In genomic region chr5:54007822-54008777, GRCh38 we compare ENCODE assay signal across 1 cellular context.
A peak's percentile ranks its signal among the peaks of the same experiment; 100 is the strongest.
TF ChIP-seq lines count a peak whose summit lies in the region.

No MANE protein-coding gene starts in this region.

TF ChIP-seq in HepG2, 621 proteins besides CTCF, POLR2A, EP300 and RAD21 (continued from another document and continues in another):
- TF ChIP-seq, protein P1, sequence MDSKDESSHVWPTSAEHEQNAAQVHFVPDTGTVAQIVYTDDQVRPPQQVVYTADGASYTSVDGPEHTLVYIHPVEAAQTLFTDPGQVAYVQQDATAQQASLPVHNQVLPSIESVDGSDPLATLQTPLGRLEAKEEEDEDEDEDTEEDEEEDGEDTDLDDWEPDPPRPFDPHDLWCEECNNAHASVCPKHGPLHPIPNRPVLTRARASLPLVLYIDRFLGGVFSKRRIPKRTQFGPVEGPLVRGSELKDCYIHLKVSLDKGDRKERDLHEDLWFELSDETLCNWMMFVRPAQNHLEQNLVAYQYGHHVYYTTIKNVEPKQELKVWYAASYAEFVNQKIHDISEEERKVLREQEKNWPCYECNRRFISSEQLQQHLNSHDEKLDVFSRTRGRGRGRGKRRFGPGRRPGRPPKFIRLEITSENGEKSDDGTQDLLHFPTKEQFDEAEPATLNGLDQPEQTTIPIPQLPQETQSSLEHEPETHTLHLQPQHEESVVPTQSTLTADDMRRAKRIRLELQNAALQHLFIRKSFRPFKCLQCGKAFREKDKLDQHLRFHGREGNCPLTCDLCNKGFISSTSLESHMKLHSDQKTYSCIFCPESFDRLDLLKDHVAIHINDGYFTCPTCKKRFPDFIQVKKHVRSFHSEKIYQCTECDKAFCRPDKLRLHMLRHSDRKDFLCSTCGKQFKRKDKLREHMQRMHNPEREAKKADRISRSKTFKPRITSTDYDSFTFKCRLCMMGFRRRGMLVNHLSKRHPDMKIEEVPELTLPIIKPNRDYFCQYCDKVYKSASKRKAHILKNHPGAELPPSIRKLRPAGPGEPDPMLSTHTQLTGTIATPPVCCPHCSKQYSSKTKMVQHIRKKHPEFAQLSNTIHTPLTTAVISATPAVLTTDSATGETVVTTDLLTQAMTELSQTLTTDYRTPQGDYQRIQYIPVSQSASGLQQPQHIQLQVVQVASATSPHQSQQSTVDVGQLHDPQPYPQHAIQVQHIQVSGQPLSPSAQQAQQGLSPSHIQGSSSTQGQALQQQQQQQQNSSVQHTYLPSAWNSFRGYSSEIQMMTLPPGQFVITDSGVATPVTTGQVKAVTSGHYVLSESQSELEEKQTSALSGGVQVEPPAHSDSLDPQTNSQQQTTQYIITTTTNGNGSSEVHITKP (CRISPR knock-in tag; IDR thresholded peaks at IDR 0.05; ENCODE audit: low read depth) = no peak
- TF ChIP-seq ZNF274 (CRISPR knock-in tag; IDR thresholded peaks at IDR 0.05) (no peak), ATF6 (CRISPR knock-in tag; conservative IDR thresholded peaks at IDR 0.05) (no peak), SOX6 (IDR thresholded peaks at IDR 0.05) (no peak), SOX6 (CRISPR knock-in tag; IDR thresholded peaks at IDR 0.05) (peak; percentile 91), KDM3A (CRISPR knock-in tag; IDR thresholded peaks at IDR 0.05; ENCODE audit: low read depth) (no peak), MAFF (IDR thresholded peaks at IDR 0.05; ENCODE audit: low read depth, low read length) (peak; percentile 54; the same call in 1 of the 2 replicates), MIXL1 (CRISPR knock-in tag; IDR thresholded peaks at IDR 0.05) (peak; percentile 60; the same call in 1 of the 2 replicates), ZNF292 (CRISPR knock-in tag; IDR thresholded peaks at IDR 0.05; ENCODE audit: borderline replicate concordance, low read depth) (peak; percentile 86; the same call in 1 of the 2 replicates), KAT7 (CRISPR knock-in tag; IDR thresholded peaks at IDR 0.05; ENCODE audit: borderline replicate concordance) (no peak), ZFP41 (CRISPR knock-in tag; IDR thresholded peaks at IDR 0.05; ENCODE audit: borderline replicate concordance) (no peak), MEIS2 (CRISPR knock-in tag; IDR thresholded peaks at IDR 0.05) (no peak), ZBTB42 (CRISPR knock-in tag; IDR thresholded peaks at IDR 0.05) (no peak), SMYD3 (CRISPR knock-in tag; IDR thresholded peaks at IDR 0.05) (no peak), REXO4 (CRISPR knock-in tag; IDR thresholded peaks at IDR 0.05; ENCODE audit: borderline replicate concordance) (no peak), HMGXB4 (CRISPR knock-in tag; IDR thresholded peaks at IDR 0.05; ENCODE audit: borderline replicate concordance in 1 of 2, low read depth in 1 of 2) (no peak), ZNF713 (CRISPR knock-in tag; IDR thresholded peaks at IDR 0.05) (no peak), TARDBP (CRISPR knock-in tag; IDR thresholded peaks at IDR 0.05) (no peak; the same call in 1 of the 2 replicates), NONO (IDR thresholded peaks at IDR 0.05) (no peak), NONO (CRISPR knock-in tag; conservative IDR thresholded peaks at IDR 0.05) (no peak), CREB1 (IDR thresholded peaks at IDR 0.05) (no peak), CREB1 (CRISPR knock-in tag; IDR thresholded peaks at IDR 0.05) (no peak), ZSCAN22 (CRISPR knock-in tag; IDR thresholded peaks at IDR 0.05) (no peak), THYN1 (CRISPR knock-in tag; IDR thresholded peaks at IDR 0.05; ENCODE audit: borderline replicate concordance, low read depth) (no peak), ZNF577 (CRISPR knock-in tag; IDR thresholded peaks at IDR 0.05; ENCODE audit: borderline replicate concordance, low read depth) (no peak), HNF4G (IDR thresholded peaks at IDR 0.05; ENCODE audit: borderline replicate concordance, low read depth, low read length) (peak; percentile 60; the same call in 1 of the 2 replicates), HNF4G (CRISPR knock-in tag; IDR thresholded peaks at IDR 0.05; ENCODE audit: borderline replicate concordance, low read depth) (no peak), UBTF (CRISPR knock-in tag; IDR thresholded peaks at IDR 0.05) (no peak), ZNF562 (CRISPR knock-in tag; IDR thresholded peaks at IDR 0.05; ENCODE audit: borderline replicate concordance) (no peak), HNF1A (IDR thresholded peaks at IDR 0.05; ENCODE audit: low read depth) (no peak), HNF1A (CRISPR knock-in tag; IDR thresholded peaks at IDR 0.05; ENCODE audit: borderline replicate concordance) (no peak), ELF4 (CRISPR knock-in tag; IDR thresholded peaks at IDR 0.05; ENCODE audit: borderline replicate concordance) (peak; percentile 48; the same call in 1 of the 2 replicates), CHD4 (IDR thresholded peaks at IDR 0.05; ENCODE audit: borderline replicate concordance, low read length) (no peak), HDAC1 (CRISPR knock-in tag; IDR thresholded peaks at IDR 0.05) (peak; percentile 80), CEBPB (IDR thresholded peaks at IDR 0.05; ENCODE audit: borderline replicate concordance, low read depth, low read length) (peak; percentile 93)
- TF ChIP-seq, protein P2, sequence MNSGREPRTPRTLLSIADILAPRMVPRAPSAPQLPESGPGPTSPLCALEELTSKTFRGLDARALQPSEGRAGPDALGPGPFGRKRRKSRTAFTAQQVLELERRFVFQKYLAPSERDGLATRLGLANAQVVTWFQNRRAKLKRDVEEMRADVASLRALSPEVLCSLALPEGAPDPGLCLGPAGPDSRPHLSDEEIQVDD (CRISPR knock-in tag; IDR thresholded peaks at IDR 0.05; ENCODE audit: borderline replicate concordance) = no peak
- TF ChIP-seq, protein P3, sequence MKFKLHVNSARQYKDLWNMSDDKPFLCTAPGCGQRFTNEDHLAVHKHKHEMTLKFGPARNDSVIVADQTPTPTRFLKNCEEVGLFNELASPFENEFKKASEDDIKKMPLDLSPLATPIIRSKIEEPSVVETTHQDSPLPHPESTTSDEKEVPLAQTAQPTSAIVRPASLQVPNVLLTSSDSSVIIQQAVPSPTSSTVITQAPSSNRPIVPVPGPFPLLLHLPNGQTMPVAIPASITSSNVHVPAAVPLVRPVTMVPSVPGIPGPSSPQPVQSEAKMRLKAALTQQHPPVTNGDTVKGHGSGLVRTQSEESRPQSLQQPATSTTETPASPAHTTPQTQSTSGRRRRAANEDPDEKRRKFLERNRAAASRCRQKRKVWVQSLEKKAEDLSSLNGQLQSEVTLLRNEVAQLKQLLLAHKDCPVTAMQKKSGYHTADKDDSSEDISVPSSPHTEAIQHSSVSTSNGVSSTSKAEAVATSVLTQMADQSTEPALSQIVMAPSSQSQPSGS (CRISPR knock-in tag; IDR thresholded peaks at IDR 0.05) = peak; percentile 57; the same call in 1 of the 2 replicates
- TF ChIP-seq, protein P4, sequence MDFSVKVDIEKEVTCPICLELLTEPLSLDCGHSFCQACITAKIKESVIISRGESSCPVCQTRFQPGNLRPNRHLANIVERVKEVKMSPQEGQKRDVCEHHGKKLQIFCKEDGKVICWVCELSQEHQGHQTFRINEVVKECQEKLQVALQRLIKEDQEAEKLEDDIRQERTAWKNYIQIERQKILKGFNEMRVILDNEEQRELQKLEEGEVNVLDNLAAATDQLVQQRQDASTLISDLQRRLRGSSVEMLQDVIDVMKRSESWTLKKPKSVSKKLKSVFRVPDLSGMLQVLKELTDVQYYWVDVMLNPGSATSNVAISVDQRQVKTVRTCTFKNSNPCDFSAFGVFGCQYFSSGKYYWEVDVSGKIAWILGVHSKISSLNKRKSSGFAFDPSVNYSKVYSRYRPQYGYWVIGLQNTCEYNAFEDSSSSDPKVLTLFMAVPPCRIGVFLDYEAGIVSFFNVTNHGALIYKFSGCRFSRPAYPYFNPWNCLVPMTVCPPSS (IDR thresholded peaks at IDR 0.05) = no peak
- TF ChIP-seq, protein P5, sequence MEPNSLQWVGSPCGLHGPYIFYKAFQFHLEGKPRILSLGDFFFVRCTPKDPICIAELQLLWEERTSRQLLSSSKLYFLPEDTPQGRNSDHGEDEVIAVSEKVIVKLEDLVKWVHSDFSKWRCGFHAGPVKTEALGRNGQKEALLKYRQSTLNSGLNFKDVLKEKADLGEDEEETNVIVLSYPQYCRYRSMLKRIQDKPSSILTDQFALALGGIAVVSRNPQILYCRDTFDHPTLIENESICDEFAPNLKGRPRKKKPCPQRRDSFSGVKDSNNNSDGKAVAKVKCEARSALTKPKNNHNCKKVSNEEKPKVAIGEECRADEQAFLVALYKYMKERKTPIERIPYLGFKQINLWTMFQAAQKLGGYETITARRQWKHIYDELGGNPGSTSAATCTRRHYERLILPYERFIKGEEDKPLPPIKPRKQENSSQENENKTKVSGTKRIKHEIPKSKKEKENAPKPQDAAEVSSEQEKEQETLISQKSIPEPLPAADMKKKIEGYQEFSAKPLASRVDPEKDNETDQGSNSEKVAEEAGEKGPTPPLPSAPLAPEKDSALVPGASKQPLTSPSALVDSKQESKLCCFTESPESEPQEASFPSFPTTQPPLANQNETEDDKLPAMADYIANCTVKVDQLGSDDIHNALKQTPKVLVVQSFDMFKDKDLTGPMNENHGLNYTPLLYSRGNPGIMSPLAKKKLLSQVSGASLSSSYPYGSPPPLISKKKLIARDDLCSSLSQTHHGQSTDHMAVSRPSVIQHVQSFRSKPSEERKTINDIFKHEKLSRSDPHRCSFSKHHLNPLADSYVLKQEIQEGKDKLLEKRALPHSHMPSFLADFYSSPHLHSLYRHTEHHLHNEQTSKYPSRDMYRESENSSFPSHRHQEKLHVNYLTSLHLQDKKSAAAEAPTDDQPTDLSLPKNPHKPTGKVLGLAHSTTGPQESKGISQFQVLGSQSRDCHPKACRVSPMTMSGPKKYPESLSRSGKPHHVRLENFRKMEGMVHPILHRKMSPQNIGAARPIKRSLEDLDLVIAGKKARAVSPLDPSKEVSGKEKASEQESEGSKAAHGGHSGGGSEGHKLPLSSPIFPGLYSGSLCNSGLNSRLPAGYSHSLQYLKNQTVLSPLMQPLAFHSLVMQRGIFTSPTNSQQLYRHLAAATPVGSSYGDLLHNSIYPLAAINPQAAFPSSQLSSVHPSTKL (CRISPR knock-in tag; IDR thresholded peaks at IDR 0.05) = peak; percentile 87
